23 cellular contexts compared by ENCODE assay signal in the genomic region with DNA sequence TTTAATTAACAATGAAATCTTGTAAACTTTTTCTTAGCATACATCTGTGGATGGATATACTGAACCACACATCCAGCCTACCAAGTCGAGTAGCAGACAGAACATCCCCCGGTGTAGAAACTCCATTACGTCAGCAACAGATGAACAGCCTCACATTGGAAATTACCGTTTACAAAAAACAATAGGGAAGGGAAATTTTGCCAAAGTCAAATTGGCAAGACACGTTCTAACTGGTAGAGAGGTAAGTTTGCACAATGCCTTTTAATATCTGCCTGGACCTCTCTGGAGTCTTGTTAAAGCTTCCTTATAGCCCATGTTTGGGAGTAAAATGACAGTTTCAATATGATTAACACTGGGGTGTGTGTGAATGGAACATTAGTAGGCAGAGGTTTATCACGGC. TPM values are rescaled to one million over a fixed set of nuclear protein-coding genes. Genes with fewer than 3 reads are reported as not detected.
DNase-seq lines count a peak whose midpoint lies in the region; FAIRE-seq and TF ChIP-seq lines count a peak whose summit lies in the region.
"Had no signal": no experiment of that assay in that cellular context is flagged by ENCODE, and none has a peak within 500 bp of the region (broad histone marks: within the 10 kb centered on the region; RNA-seq: fewer than 3 reads in every experiment).

No MANE protein-coding gene starts in this region.

- H3K4me1 ChIP-seq in keratinocyte (ENCODE audit: control insufficient read depth, extremely low read depth, insufficient read depth, low read length) = peaks cover 9% of the 10 kb centered on the region
- H3K4me1 ChIP-seq: BLaER1 treated with 17β-estradiol and CSF1 and Interleukin-3, amounts not matched to agents 10 nM and 100 nM had no signal

- FAIRE-seq in keratinocyte (lab: Jason Lieb, UNC) = peak; percentile 65
- FAIRE-seq: GM12891, H1 had no signal

- no peak for TF ChIP-seq CTCF in keratinocyte (optimal IDR thresholded peaks at IDR 0.05 in 1 of 3, IDR thresholded peaks at IDR 0.05 in 1 of 3, conservative IDR thresholded peaks at IDR 0.05 in 1 of 3; ENCODE audit: extremely low read depth in 1 of 3, insufficient read depth in 2 of 3, low read length in 3 of 3)

- H3K9me1 ChIP-seq in keratinocyte (ENCODE audit: control insufficient read depth, extremely low read depth, insufficient read depth, low read length) = no peaks in the 10 kb centered on the region

- no peak overlapping the region for H3K9ac ChIP-seq in keratinocyte (ENCODE audit: control insufficient read depth, extremely low read depth, insufficient read depth, low read length)
- H3K9ac ChIP-seq: BLaER1 treated with 17β-estradiol and CSF1 and Interleukin-3, amounts not matched to agents 10 nM and 100 nM; SK-N-SH had no signal

- H3K9me3 ChIP-seq in keratinocyte (ENCODE audit: control insufficient read depth, low read depth, low read length) = peaks cover 2% of the 10 kb centered on the region

- dilution Hi-C loops in keratinocyte (cut with MboI; ENCODE audit: extremely low pct_ligation_motif_present, low sequenced_read_pairs) = no loop called here

- H3K36me3 ChIP-seq in keratinocyte (ENCODE audit: control insufficient read depth in 2 of 2, extremely low read depth in 1 of 2, insufficient read depth in 2 of 2, low read length in 2 of 2) = peaks cover 0 to 3% of the 10 kb centered on the region in 2 experiments
- H3K36me3 ChIP-seq: MG63 had no signal

- H3K79me2 ChIP-seq in keratinocyte (ENCODE audit: control insufficient read depth, insufficient read depth, low read length) = peaks cover 7% of the 10 kb centered on the region

- no peak overlapping the region for H3K4me2 ChIP-seq in keratinocyte (ENCODE audit: control insufficient read depth, extremely low read depth, insufficient read depth, low read depth, low read length)
- H3K4me2 ChIP-seq: BLaER1 treated with 17β-estradiol and CSF1 and Interleukin-3, amounts not matched to agents 10 nM and 100 nM; SK-N-SH had no signal

- H3K4me3 ChIP-seq in keratinocyte (ENCODE audit: control insufficient read depth in 2 of 3, extremely low read depth in 1 of 3, insufficient read depth in 2 of 3, low read depth in 1 of 3, low read length in 3 of 3) = no peak overlapping the region
- H3K4me3 ChIP-seq: BLaER1 treated with 17β-estradiol and CSF1 and Interleukin-3, amounts not matched to agents 10 nM and 100 nM; MG63 had no signal

- H3K27me3 ChIP-seq in keratinocyte (ENCODE audit: control insufficient read depth, extremely low read depth, insufficient read depth, low read length) = no peaks in the 10 kb centered on the region
- H3K27me3 ChIP-seq: BLaER1 treated with 17β-estradiol and CSF1 and Interleukin-3, amounts not matched to agents 10 nM and 100 nM had no signal

- no peaks in the 10 kb centered on the region for H4K20me1 ChIP-seq in keratinocyte (ENCODE audit: control insufficient read depth, extremely low read depth, insufficient read depth, low read length)
- H4K20me1 ChIP-seq: BLaER1 treated with 17β-estradiol and CSF1 and Interleukin-3, amounts not matched to agents 10 nM and 100 nM had no signal

- H3K27ac ChIP-seq in keratinocyte (ENCODE audit: control insufficient read depth, insufficient read depth, low read length) = peak overlapping the region; percentile 10
- H3K27ac ChIP-seq: BLaER1 treated with 17β-estradiol and CSF1 and Interleukin-3, amounts not matched to agents 10 nM and 100 nM had no signal

- DNase-seq in NCI-H2171 treated with DMSO at 0.1 percent for 48 hours (lab: John Stamatoyannopoulos, UW) (peak; percentile 18), NCI-H2171 (lab: John Stamatoyannopoulos, UW) (no peak), NCI-H1105 treated with DMSO at 0.1 percent for 48 hours (lab: John Stamatoyannopoulos, UW) (peak; percentile 93), dermis blood vessel endothelial cell (peak; percentile 9), keratinocyte (ENCODE audit: low read depth, low spot score) (peak; percentile 9), MV-4-11 (lab: John Stamatoyannopoulos, UW) (no peak), iPS-NIHi11 (ENCODE audit: low spot score) (no peak), D341Med (ENCODE audit: low spot score) (no peak)
- DNase-seq: 8988T; Calu3; CD4-positive, alpha-beta memory T cell; EL; MG63; NCI-H1092; NCI-H146; NCI-H2029; NCI-H446 treated with DMSO at 0.1 percent for 48 hours; NCI-H526 treated with DMSO at 0.1 percent for 48 hours; SIG-M5; SK-N-SH had no signal

- no peak overlapping the region for H2AFZ ChIP-seq in keratinocyte (ENCODE audit: control insufficient read depth, low read length)

RNA-seq across cellular contexts. Expression of a gene that starts 51.4 kb away (rescaled TPM):
- total RNA-seq in dermis blood vessel endothelial cell = 1.7 and 2.3 TPM in 2 replicates
- 6.1 to 11.3 TPM (median 8.4 TPM) in 3 replicates for polyA plus RNA-seq in keratinocyte
- polyA plus RNA-seq in keratinocyte (2011; ENCODE audit: low read depth) = 13.5 TPM
- 9.4 and 10.4 TPM in 2 replicates for polyA plus RNA-seq in keratinocyte (2011; cell fraction: cytosol; rRNA removed)
- polyA plus RNA-seq in keratinocyte (2011; cell fraction: nucleus; rRNA removed) = 13.5 and 18.8 TPM in 2 replicates
- polyA plus RNA-seq in keratinocyte (2012; ENCODE audit: low replicate concordance) = 8.8 and 10.9 TPM in 2 replicates
- 3.4 to 5.9 TPM (median 5.2 TPM) in 3 replicates for polyA minus RNA-seq in keratinocyte
- polyA minus RNA-seq in keratinocyte (2011; cell fraction: cytosol; rRNA and poly(A)+ RNA removed) = 7.7 TPM
- 10.2 and 23.0 TPM in 2 replicates for polyA minus RNA-seq in keratinocyte (2011; cell fraction: nucleus; rRNA and poly(A)+ RNA removed)
- polyA plus RNA-seq: CD4-positive, alpha-beta memory T cell had no signal

Comparison
In these comparisons a context has a peak if more than half of its experiments do, and no peak if none do; other contexts are left out.
1. DNase-seq: peak in NCI-H2171 treated with DMSO at 0.1 percent for 48 hours (single experiment), NCI-H1105 treated with DMSO at 0.1 percent for 48 hours (single experiment), dermis blood vessel endothelial cell (single experiment) and keratinocyte (single experiment); none in NCI-H2171 (single experiment), MV-4-11 (single experiment), iPS-NIHi11 (single experiment) and D341Med (single experiment).